In the genomic region with DNA sequence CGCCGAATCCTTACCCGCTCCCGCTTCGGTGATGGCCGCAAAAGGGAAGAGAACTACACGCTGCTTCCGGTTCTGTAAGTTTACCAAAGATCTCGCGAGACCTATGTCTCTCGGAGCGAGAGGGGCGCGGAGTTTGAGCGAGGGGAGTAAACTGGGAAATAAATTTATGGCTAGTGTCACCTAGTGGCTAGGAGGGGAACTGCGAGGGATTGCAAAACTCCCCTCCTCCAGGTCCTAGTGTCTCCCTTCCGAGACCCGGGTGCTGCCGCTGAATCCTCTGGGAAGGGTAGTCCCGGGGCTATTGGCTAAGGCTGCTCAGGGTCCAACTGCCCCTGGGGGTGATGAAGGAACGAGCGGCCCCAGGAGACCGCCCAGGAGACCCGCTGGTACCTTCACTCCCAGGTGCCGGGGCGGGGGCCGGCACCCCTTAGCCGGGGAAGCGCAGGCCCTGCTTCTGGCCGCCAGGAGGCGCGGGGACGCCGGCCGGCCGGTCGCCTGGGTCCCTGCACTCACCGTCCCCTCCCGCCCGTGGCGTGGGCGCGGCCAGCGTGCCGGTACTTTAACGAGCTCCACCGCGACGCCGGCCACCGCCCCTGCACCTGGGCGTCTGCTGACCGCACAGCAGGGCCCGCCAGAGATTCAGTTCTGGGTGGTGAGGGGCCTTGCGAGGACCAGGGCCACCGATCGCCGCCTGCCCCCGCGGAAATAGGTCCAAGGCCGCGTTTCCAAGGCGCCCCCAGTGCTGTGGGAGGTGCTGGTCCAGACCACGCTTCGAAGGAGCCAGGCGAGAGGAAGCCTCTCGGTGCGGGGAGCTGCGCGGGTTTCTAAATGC, we compare ENCODE assay signal across 8 cellular contexts.
A peak's percentile ranks its signal among the peaks of the same experiment; 100 is the strongest.
DNase-seq lines count a peak whose midpoint lies in the region; ATAC-seq and TF ChIP-seq lines count a peak whose summit lies in the region.

TSS of gene RPL26 (minus strand) at position 51 of the 832 bp plus-strand sequence. CDS start 883 bp downstream, outside the sequence.

- H3K4me3 ChIP-seq in choroid plexus epithelial cell (ENCODE audit: low read depth, low read length), result peak within 1 kb of the TSS; percentile 86

- ATAC-seq in GM19043 (IDR thresholded peaks at IDR 0.05; ENCODE audit: low read depth, unreplicated experiment), result peak; percentile 82
- ATAC-seq in HG03432 (IDR thresholded peaks at IDR 0.05; ENCODE audit: unreplicated experiment), result peak; percentile 92

- TF ChIP-seq CTCF in choroid plexus epithelial cell (conservative IDR thresholded peaks at IDR 0.05; ENCODE audit: low read depth, low read length), result peak; percentile 87

- DNase-seq in Ammon's horn (ENCODE audit: low spot score), result peak; percentile 98
- DNase-seq in NCI-H510A (lab: John Stamatoyannopoulos, UW), result peak; percentile 96
- DNase-seq in activated CD4-positive, alpha-beta T cell treated with anti-CD3 and anti-CD28 coated beads for 24 hours (ENCODE audit: low read depth in 2 of 2), result peak; percentile 86 to 89
- DNase-seq in choroid plexus epithelial cell (ENCODE audit: low read depth), result peak; percentile 99
- DNase-seq in kidney tubule cell (ENCODE audit: low spot score), result peak; percentile 99
- DNase-seq in stimulated activated CD4-positive, alpha-beta T cell treated with anti-CD3 and anti-CD28 coated beads, Interleukin-1b, Interleukin-23, amount 100 ng/mL, for 4 hours (ENCODE audit: low read depth in 2 of 2), result peak; percentile 87 to 91

Comparison
In these comparisons a context has a peak if more than half of its experiments do, and no peak if none do; other contexts are left out.
1. Peak in every context shown above with its lines: DNase-seq, ATAC-seq and H3K4me3 ChIP-seq.